In genomic region chr2:236610991-236611821, GRCh38 we compare ENCODE assay signal across 18 cellular contexts. TPM values are rescaled to one million over a fixed set of nuclear protein-coding genes. Genes with fewer than 3 reads are reported as not detected.
DNase-seq lines count a peak whose midpoint lies in the region; ATAC-seq and TF ChIP-seq lines count a peak whose summit lies in the region.
"Had no signal": no experiment of that assay in that cellular context is flagged by ENCODE, and none has a peak within 500 bp of the region (broad histone marks: within the 10 kb centered on the region; RNA-seq: fewer than 3 reads in every experiment).

No MANE protein-coding gene starts in this region.

- ATAC-seq in GM21423 (IDR thresholded peaks at IDR 0.05; ENCODE audit: unreplicated experiment): no peak

- 56% methylated on average over 8 of the region's 8 CpGs for WGBS in smooth muscle cell (ENCODE audit: low lambda C conversion rate)

- H4K20me1 ChIP-seq in smooth muscle cell (ENCODE audit: low read depth): no peaks in the 10 kb centered on the region
- H4K20me1 ChIP-seq: BLaER1 had no signal

- H3K27me3 ChIP-seq in SJCRH30 (no peaks in the 10 kb centered on the region), smooth muscle cell (ENCODE audit: low read depth) (no peaks in the 10 kb centered on the region)
- H3K27me3 ChIP-seq: BLaER1, SJSA1 had no signal

- H3K4me1 ChIP-seq in SJCRH30: peaks cover 41% of the 10 kb centered on the region
- H3K4me1 ChIP-seq in smooth muscle cell (ENCODE audit: low read depth): no peaks in the 10 kb centered on the region

- H3K9ac ChIP-seq in smooth muscle cell (ENCODE audit: low read depth): no peak overlapping the region
- H3K9ac ChIP-seq: BLaER1 had no signal

- H3K27ac ChIP-seq in SJCRH30 (peak overlapping the region; percentile 83), smooth muscle cell (ENCODE audit: low read depth) (no peak overlapping the region)
- H3K27ac ChIP-seq: BLaER1, RWPE1, SJSA1 had no signal

- no peaks in the 10 kb centered on the region for H3K79me2 ChIP-seq in smooth muscle cell (ENCODE audit: low read depth)

- H3K36me3 ChIP-seq in SJCRH30: no peaks in the 10 kb centered on the region
- no peaks in the 10 kb centered on the region for H3K36me3 ChIP-seq in smooth muscle cell (ENCODE audit: low read depth)
- H3K36me3 ChIP-seq: BLaER1, SJSA1 had no signal

- peak overlapping the region; percentile 33 for H3K4me2 ChIP-seq in smooth muscle cell
- H3K4me2 ChIP-seq: BLaER1 had no signal

- H2AFZ ChIP-seq in smooth muscle cell (ENCODE audit: low read depth): no peak overlapping the region

- peaks cover 5% of the 10 kb centered on the region for H3F3A ChIP-seq in smooth muscle cell (ENCODE audit: low read depth)

- DNase-seq in EH (ENCODE audit: low read depth) (peak; percentile 46), SJCRH30 (peak; percentile 95 to 97), foreskin fibroblast (peak; percentile 4 to 22), smooth muscle cell (lab: John Stamatoyannopoulos, UW; ENCODE audit: unreplicated experiment) (no peak), COR-L47 (lab: John Stamatoyannopoulos, UW) (no peak)
- DNase-seq in stimulated activated CD4-positive, alpha-beta T cell treated with anti-CD3 and anti-CD28 coated beads, Interleukin-2, amount 100 ng/mL, for 48 hours: no peak
- DNase-seq in activated CD8-positive, alpha-beta memory T cell treated with anti-CD3 and anti-CD28 coated beads, Interleukin-2, amount 50 U/mL, for 48 hours: no peak
- DNase-seq: CD8-positive, alpha-beta memory T cell; H7; NCI-H1048; NCI-H345; NCI-H526 treated with DMSO at 0.1 percent for 48 hours; NK-92 treated with Interleukin-12 subunit alpha and Interleukin-12 subunit beta, amount 100 ng/mL, for 24 hours; OCI-M1 had no signal

- H3K4me3 ChIP-seq in SJCRH30 (no peak overlapping the region), foreskin fibroblast (ENCODE audit: low read depth in 1 of 2, low read length in 2 of 2) (no peak overlapping the region), smooth muscle cell (no peak overlapping the region)
- H3K4me3 ChIP-seq: BLaER1, SJSA1 had no signal

- TF ChIP-seq CTCF in foreskin fibroblast (IDR thresholded peaks at IDR 0.05; ENCODE audit: low read depth, low read length) (no peak), smooth muscle cell (IDR thresholded peaks at IDR 0.05; ENCODE audit: borderline replicate concordance, insufficient read depth, poor library complexity, severe bottlenecking) (no peak)

- H3K9me3 ChIP-seq in SJCRH30 (replicated peaks) (no peaks in the 10 kb centered on the region), smooth muscle cell (replicated peaks; ENCODE audit: low read depth) (no peaks in the 10 kb centered on the region)
- H3K9me3 ChIP-seq: BLaER1, SJSA1 had no signal

RNA-seq across cellular contexts. Expression of gene ACKR3, which starts 41.6 kb away (rescaled TPM):
- 85.2 and 87.5 TPM in 2 replicates for total RNA-seq in SJCRH30 (2014; rRNA removed; shearing (Covaris generic))
- 63.0 and 72.5 TPM in 2 replicates for total RNA-seq in smooth muscle cell
- 44.6 and 72.5 TPM in 2 replicates for polyA plus RNA-seq in smooth muscle cell

Comparison
In these comparisons a context has a peak if more than half of its experiments do, and no peak if none do; other contexts are left out.
1. DNase-seq: peak in EH (single experiment), SJCRH30 (2 of 2) and foreskin fibroblast (2 of 2); none in smooth muscle cell (single experiment), stimulated activated CD4-positive, alpha-beta T cell treated with anti-CD3 and anti-CD28 coated beads, Interleukin-2, amount 100 ng/mL, for 48 hours (0 of 2), COR-L47 (single experiment) and activated CD8-positive, alpha-beta memory T cell treated with anti-CD3 and anti-CD28 coated beads, Interleukin-2, amount 50 U/mL, for 48 hours (single experiment).